ENCODE assay signal across 26 cellular contexts in genomic region chr19:17985037-17985818, GRCh38. TPM values are rescaled to one million over a fixed set of nuclear protein-coding genes. Genes with fewer than 3 reads are reported as not detected.
DNase-seq lines count a peak whose midpoint lies in the region; ATAC-seq and TF ChIP-seq lines count a peak whose summit lies in the region.
"Had no signal": no experiment of that assay in that cellular context is flagged by ENCODE, and none has a peak within 500 bp of the region (broad histone marks: within the 10 kb centered on the region; RNA-seq: fewer than 3 reads in every experiment).

No MANE protein-coding gene starts in this region.

- peak; percentile 33 for ATAC-seq in activated naive CD8-positive, alpha-beta T cell treated with anti-CD3 and anti-CD28 coated beads, Interleukin-2, amount 50 U/mL, for 24 hours
- peak; percentile 13 for ATAC-seq in stimulated activated effector memory CD8-positive, alpha-beta T cell treated with anti-CD3 and anti-CD28 coated beads, Interleukin-12 subunit alpha, Interleukin-12 subunit beta, amount 100 ng/mL, for 72 hours
- ATAC-seq: left colon, Right ventricle myocardium inferior, upper lobe of right lung had no signal

- H3K4me1 Mint-ChIP-seq in activated naive CD8-positive, alpha-beta T cell treated with anti-CD3 and anti-CD28 coated beads, Interleukin-2, amount 50 U/mL, for 24 hours: no peaks in the 10 kb centered on the region
- H3K4me1 Mint-ChIP-seq in activated naive CD8-positive, alpha-beta T cell treated with anti-CD3 and anti-CD28 coated beads for 36 hours: no peaks in the 10 kb centered on the region
- H3K4me1 Mint-ChIP-seq in stimulated activated effector memory CD8-positive, alpha-beta T cell treated with anti-CD3 and anti-CD28 coated beads, Interleukin-12 subunit alpha, Interleukin-12 subunit beta, amount 100 ng/mL, for 72 hours: peaks cover 6% of the 10 kb centered on the region

- H3K27ac ChIP-seq in HEK293 (ENCODE audit: extremely low read depth, low read depth, low read length): no peak overlapping the region
- H3K27ac ChIP-seq: C4-2B, upper lobe of right lung had no signal

- no peak for DNase-seq in activated naive CD8-positive, alpha-beta T cell treated with anti-CD3 and anti-CD28 coated beads, Interleukin-2, amount 50 U/mL, for 24 hours
- no peak for DNase-seq in activated naive CD8-positive, alpha-beta T cell treated with anti-CD3 and anti-CD28 coated beads for 36 hours
- DNase-seq in amniotic epithelial cell (ENCODE audit: low read depth): peak; percentile 9
- no peak for DNase-seq in stimulated activated effector memory CD8-positive, alpha-beta T cell treated with anti-CD3 and anti-CD28 coated beads, Interleukin-12 subunit alpha, Interleukin-12 subunit beta, amount 100 ng/mL, for 72 hours (ENCODE audit: low spot score in 2 of 2)
- no peak for DNase-seq in hypothalamus (lab: John Stamatoyannopoulos, UW)
- no peak for DNase-seq in AML-193 (lab: John Stamatoyannopoulos, UW)
- DNase-seq in midbrain (lab: John Stamatoyannopoulos, UW): no peak
- DNase-seq: activated B cell treated with CpG ODN at 0.5 μM for 24 hours; activated CD8-positive, alpha-beta memory T cell treated with anti-CD3 and anti-CD28 coated beads, Interleukin-2, amount 50 U/mL, for 4 hours; activated naive CD8-positive, alpha-beta T cell treated with anti-CD3 and anti-CD28 coated beads, Interleukin-2, amount 10 ng/mL, durations not matched to agents 7 days and 5 days; NCI-H1092 treated with DMSO at 0.1 percent for 48 hours; NCI-H2029 treated with DMSO at 0.1 percent for 48 hours; NCI-H345; NCI-H774; nucleus accumbens; retina; stimulated activated CD4-positive, alpha-beta T cell treated with anti-CD3 and anti-CD28 coated beads, Interleukin-2, amount 100 ng/mL, for 24 hours; T-helper 9 cell; upper lobe of right lung had no signal

- no peaks in the 10 kb centered on the region for H3K9me3 ChIP-seq in HEK293 (ENCODE audit: control insufficient read depth, insufficient read depth, low read depth, low read length)
- H3K9me3 ChIP-seq: upper lobe of right lung had no signal

- H3K4me3 ChIP-seq in HEK293 (ENCODE audit: low read depth, low read length): no peak overlapping the region
- H3K4me3 ChIP-seq: smooth muscle cell, upper lobe of right lung had no signal

- POLR2A ChIA-PET in HEK293 (lab: Yijun Ruan, JAX): interaction anchor here (0.9 kb wide), 1 partner anchor 17 kb away, joined by 3 read pairs; no protein-coding TSS in a partner anchor

- H3K36me3 ChIP-seq in HEK293 (ENCODE audit: control insufficient read depth in 2 of 2, insufficient read depth in 1 of 2, low read length in 2 of 2): no peaks in the 10 kb centered on the region
- H3K36me3 ChIP-seq: upper lobe of right lung had no signal

- no peak for TF ChIP-seq CTCF in HEK293 (tag by site-specific recombination; IDR thresholded peaks at IDR 0.05)

- CTCF ChIA-PET in HEK293 (lab: Yijun Ruan, JAX): interaction anchor here (1.1 kb wide), 2 partner anchors 10 to 30 kb away, joined by 5 read pairs; no protein-coding TSS in a partner anchor

- H3K9me3 Mint-ChIP-seq in activated naive CD8-positive, alpha-beta T cell treated with anti-CD3 and anti-CD28 coated beads, Interleukin-2, amount 50 U/mL, for 24 hours: no peaks in the 10 kb centered on the region
- H3K9me3 Mint-ChIP-seq in activated naive CD8-positive, alpha-beta T cell treated with anti-CD3 and anti-CD28 coated beads for 36 hours: no peaks in the 10 kb centered on the region
- no peaks in the 10 kb centered on the region for H3K9me3 Mint-ChIP-seq in stimulated activated effector memory CD8-positive, alpha-beta T cell treated with anti-CD3 and anti-CD28 coated beads, Interleukin-12 subunit alpha, Interleukin-12 subunit beta, amount 100 ng/mL, for 72 hours
- H3K9me3 Mint-ChIP-seq: activated B cell treated with CpG ODN at 0.5 μM for 24 hours; activated naive CD8-positive, alpha-beta T cell treated with anti-CD3 and anti-CD28 coated beads, Interleukin-2, amount 10 ng/mL, durations not matched to agents 7 days and 5 days; memory B cell had no signal

- H3K4me3 Mint-ChIP-seq in activated naive CD8-positive, alpha-beta T cell treated with anti-CD3 and anti-CD28 coated beads, Interleukin-2, amount 50 U/mL, for 24 hours: no peak overlapping the region
- H3K4me3 Mint-ChIP-seq in activated naive CD8-positive, alpha-beta T cell treated with anti-CD3 and anti-CD28 coated beads for 36 hours: no peak overlapping the region
- H3K4me3 Mint-ChIP-seq in stimulated activated effector memory CD8-positive, alpha-beta T cell treated with anti-CD3 and anti-CD28 coated beads, Interleukin-12 subunit alpha, Interleukin-12 subunit beta, amount 100 ng/mL, for 72 hours: no peak overlapping the region
- H3K4me3 Mint-ChIP-seq: activated B cell treated with CpG ODN at 0.5 μM for 24 hours; activated naive CD8-positive, alpha-beta T cell treated with anti-CD3 and anti-CD28 coated beads, Interleukin-2, amount 10 ng/mL, durations not matched to agents 7 days and 5 days; memory B cell had no signal

- H3K27me3 Mint-ChIP-seq in activated naive CD8-positive, alpha-beta T cell treated with anti-CD3 and anti-CD28 coated beads, Interleukin-2, amount 50 U/mL, for 24 hours: peaks cover 12% of the 10 kb centered on the region
- peaks cover 17% of the 10 kb centered on the region for H3K27me3 Mint-ChIP-seq in activated naive CD8-positive, alpha-beta T cell treated with anti-CD3 and anti-CD28 coated beads for 36 hours

- H3K4me1 ChIP-seq in HEK293 (ENCODE audit: control insufficient read depth, insufficient read depth, low read length): no peaks in the 10 kb centered on the region
- H3K4me1 ChIP-seq: upper lobe of right lung had no signal

- no peak overlapping the region for H3K27ac Mint-ChIP-seq in activated naive CD8-positive, alpha-beta T cell treated with anti-CD3 and anti-CD28 coated beads, Interleukin-2, amount 50 U/mL, for 24 hours
- H3K27ac Mint-ChIP-seq in activated naive CD8-positive, alpha-beta T cell treated with anti-CD3 and anti-CD28 coated beads for 36 hours: no peak overlapping the region
- peak overlapping the region; percentile 62 for H3K27ac Mint-ChIP-seq in stimulated activated effector memory CD8-positive, alpha-beta T cell treated with anti-CD3 and anti-CD28 coated beads, Interleukin-12 subunit alpha, Interleukin-12 subunit beta, amount 100 ng/mL, for 72 hours
- H3K27ac Mint-ChIP-seq: activated B cell treated with CpG ODN at 0.5 μM for 24 hours; activated naive CD8-positive, alpha-beta T cell treated with anti-CD3 and anti-CD28 coated beads, Interleukin-2, amount 10 ng/mL, durations not matched to agents 7 days and 5 days; memory B cell had no signal

- no peaks in the 10 kb centered on the region for H3K36me3 Mint-ChIP-seq in activated naive CD8-positive, alpha-beta T cell treated with anti-CD3 and anti-CD28 coated beads, Interleukin-2, amount 50 U/mL, for 24 hours (ENCODE audit: low read depth)
- no peaks in the 10 kb centered on the region for H3K36me3 Mint-ChIP-seq in activated naive CD8-positive, alpha-beta T cell treated with anti-CD3 and anti-CD28 coated beads for 36 hours
- no peaks in the 10 kb centered on the region for H3K36me3 Mint-ChIP-seq in stimulated activated effector memory CD8-positive, alpha-beta T cell treated with anti-CD3 and anti-CD28 coated beads, Interleukin-12 subunit alpha, Interleukin-12 subunit beta, amount 100 ng/mL, for 72 hours
- H3K36me3 Mint-ChIP-seq: activated naive CD8-positive, alpha-beta T cell treated with anti-CD3 and anti-CD28 coated beads, Interleukin-2, amount 10 ng/mL, durations not matched to agents 7 days and 5 days; memory B cell had no signal

TF ChIP-seq in HEK293, 187 proteins besides CTCF, POLR2A, EP300 and RAD21 (continues in another document):
- TF ChIP-seq ZNF10 (tag by site-specific recombination; IDR thresholded peaks at IDR 0.05) (peak; percentile 20; the same call in 1 of the 2 replicates), ZNF837 (tag by site-specific recombination; IDR thresholded peaks at IDR 0.05) (no peak), ZNF157 (tag by site-specific recombination; IDR thresholded peaks at IDR 0.05) (no peak), SP3 (tag by site-specific recombination; IDR thresholded peaks at IDR 0.05) (no peak), HOXD13 (CRISPR knock-in tag; IDR thresholded peaks at IDR 0.05; ENCODE audit: borderline replicate concordance) (no peak)
- TF ChIP-seq, protein P1, sequence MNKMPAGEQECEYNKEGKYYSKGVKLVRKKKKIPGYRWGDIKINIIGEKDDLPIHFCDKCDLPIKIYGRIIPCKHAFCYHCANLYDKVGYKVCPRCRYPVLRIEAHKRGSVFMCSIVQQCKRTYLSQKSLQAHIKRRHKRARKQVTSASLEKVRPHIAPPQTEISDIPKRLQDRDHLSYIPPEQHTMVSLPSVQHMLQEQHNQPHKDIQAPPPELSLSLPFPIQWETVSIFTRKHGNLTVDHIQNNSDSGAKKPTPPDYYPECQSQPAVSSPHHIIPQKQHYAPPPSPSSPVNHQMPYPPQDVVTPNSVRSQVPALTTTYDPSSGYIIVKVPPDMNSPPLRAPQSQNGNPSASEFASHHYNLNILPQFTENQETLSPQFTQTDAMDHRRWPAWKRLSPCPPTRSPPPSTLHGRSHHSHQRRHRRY (tag by site-specific recombination; IDR thresholded peaks at IDR 0.05): no peak
- TF ChIP-seq, protein P2, sequence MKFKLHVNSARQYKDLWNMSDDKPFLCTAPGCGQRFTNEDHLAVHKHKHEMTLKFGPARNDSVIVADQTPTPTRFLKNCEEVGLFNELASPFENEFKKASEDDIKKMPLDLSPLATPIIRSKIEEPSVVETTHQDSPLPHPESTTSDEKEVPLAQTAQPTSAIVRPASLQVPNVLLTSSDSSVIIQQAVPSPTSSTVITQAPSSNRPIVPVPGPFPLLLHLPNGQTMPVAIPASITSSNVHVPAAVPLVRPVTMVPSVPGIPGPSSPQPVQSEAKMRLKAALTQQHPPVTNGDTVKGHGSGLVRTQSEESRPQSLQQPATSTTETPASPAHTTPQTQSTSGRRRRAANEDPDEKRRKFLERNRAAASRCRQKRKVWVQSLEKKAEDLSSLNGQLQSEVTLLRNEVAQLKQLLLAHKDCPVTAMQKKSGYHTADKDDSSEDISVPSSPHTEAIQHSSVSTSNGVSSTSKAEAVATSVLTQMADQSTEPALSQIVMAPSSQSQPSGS (tag by site-specific recombination; IDR thresholded peaks at IDR 0.05; ENCODE audit: low read depth): peak; percentile 75; the same call in 1 of the 2 replicates

RNA-seq across cellular contexts. Expression of gene KCNN1, which starts 18.3 kb away (rescaled TPM):
- under 1 TPM in 1 of 2 experiments, not detected in 1; 0.34 TPM for total RNA-seq in activated naive CD8-positive, alpha-beta T cell treated with anti-CD3 and anti-CD28 coated beads for 36 hours
- total RNA-seq: activated B cell treated with CpG ODN at 0.5 μM for 24 hours; activated naive CD8-positive, alpha-beta T cell treated with anti-CD3 and anti-CD28 coated beads, Interleukin-2, amount 10 ng/mL, durations not matched to agents 7 days and 5 days; chondrocyte; Right ventricle myocardium inferior; upper lobe of right lung had no signal

RNA-seq across cellular contexts. Expression of gene ARRDC2, which starts 22.7 kb away (rescaled TPM):
- 10 to 100 TPM; 20.1 to 20.6 TPM for total RNA-seq in activated naive CD8-positive, alpha-beta T cell treated with anti-CD3 and anti-CD28 coated beads for 36 hours

RNA-seq across cellular contexts. Expression of gene CCDC124, which starts 52.4 kb away (rescaled TPM):
- total RNA-seq in activated naive CD8-positive, alpha-beta T cell treated with anti-CD3 and anti-CD28 coated beads for 36 hours: 100 to 1,000 TPM; 159 to 160 TPM
